ENCODE assay signal across 8 cellular contexts in the genomic region with DNA sequence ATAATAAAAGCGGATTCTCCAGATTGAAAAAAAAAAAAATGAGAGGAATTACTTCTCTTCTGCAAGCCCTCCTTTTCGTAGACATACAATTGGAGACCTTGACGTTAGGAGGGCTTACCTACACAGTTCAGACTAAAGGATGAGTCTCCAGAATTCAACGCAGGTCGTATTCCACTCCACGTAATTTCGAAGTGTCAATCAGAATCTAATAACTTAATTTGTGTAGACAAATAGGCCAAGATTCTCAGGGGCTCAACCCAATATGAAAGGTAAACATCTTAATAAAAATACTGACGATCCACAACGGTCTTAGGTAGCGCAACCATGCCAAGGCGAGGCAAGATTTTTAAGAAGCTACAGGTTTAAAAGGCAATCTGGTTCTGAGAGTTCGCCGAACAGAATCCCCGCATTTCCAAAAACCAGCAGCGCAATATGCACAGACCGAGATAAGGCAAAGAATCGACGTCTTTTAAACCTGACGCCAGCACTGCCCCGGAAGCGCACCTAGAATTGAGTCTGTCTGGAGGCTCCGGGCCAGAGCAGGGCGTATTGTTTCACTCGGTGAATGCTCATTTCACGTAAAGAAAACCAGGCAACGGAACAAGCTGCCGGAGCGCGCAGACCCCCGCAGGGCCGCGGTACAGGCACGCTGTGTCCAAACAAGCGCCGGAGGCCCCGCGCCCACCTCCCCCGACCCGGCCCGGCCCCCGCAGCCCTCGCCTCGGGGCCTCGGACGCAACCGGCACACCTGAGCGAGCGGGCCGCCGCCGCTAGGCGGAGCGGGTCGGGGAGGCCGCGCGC. TPM values are rescaled to one million over a fixed set of nuclear protein-coding genes. Genes with fewer than 3 reads are reported as not detected.
DNase-seq lines count a peak whose midpoint lies in the region; ATAC-seq and TF ChIP-seq lines count a peak whose summit lies in the region.

No MANE protein-coding gene starts in this region.

- peak overlapping the region; percentile 93 to 99 (median 96) for H3K27ac Mint-ChIP-seq in naive thymus-derived CD8-positive, alpha-beta T cell

- H3K4me1 Mint-ChIP-seq in naive thymus-derived CD8-positive, alpha-beta T cell = peaks cover 7 to 46% (median 34%) of the 10 kb centered on the region in 4 donors

- H3K27me3 ChIP-seq in H7 (ENCODE audit: control insufficient read depth, insufficient read depth, low read length) = no peaks in the 10 kb centered on the region
- no peaks in the 10 kb centered on the region for H3K27me3 ChIP-seq in WERI-Rb-1 (ENCODE audit: insufficient read depth, low read depth, severe bottlenecking)
- H3K27me3 ChIP-seq in esophagus (ENCODE audit: control insufficient read depth in 1 of 2, insufficient read depth in 2 of 2, low read length in 2 of 2) = no peaks in the 10 kb centered on the region

- H3K27ac ChIP-seq in WERI-Rb-1 (peak overlapping the region; percentile 83), esophagus (ENCODE audit: low read depth in 2 of 2, low read length in 1 of 2) (peak overlapping the region; percentile 96 to 98), urinary bladder (ENCODE audit: low read depth) (peak overlapping the region; percentile 68)

- peak overlapping the region; percentile 88 to 98 (median 92) for H3K4me3 Mint-ChIP-seq in naive thymus-derived CD8-positive, alpha-beta T cell

- POLR2A ChIA-PET in naive thymus-derived CD8-positive, alpha-beta T cell (lab: Charles Lee) = interaction anchor here (0.6 to 2.6 kb wide), 18 partner anchors 10 to 481 kb away, joined by 3 to 40 read pairs (median 5); partner anchors contain the start of genes DNAAF1, HSBP1, HSDL1 and TAF1C

- DNase-seq in activated T-cell treated with anti-CD3 and anti-CD28 coated beads for 1 hour (ENCODE audit: low read depth) = peak; percentile 38
- DNase-seq in activated T-cell treated with anti-CD3 and anti-CD28 coated beads, Interleukin-2, amount 50 U/mL, for 48 hours = no peak
- DNase-seq in H7 = no peak
- DNase-seq in LoVo (ENCODE audit: low spot score) = peak; percentile 55
- DNase-seq in WERI-Rb-1 = no peak
- DNase-seq in naive thymus-derived CD8-positive, alpha-beta T cell = peak in 7 of 10 donors; percentile 64 to 83 (median 70)

- 0 out of 2 replicates have a peak, but pooled peaks have one; percentile 5 for TF ChIP-seq CTCF in WERI-Rb-1 (IDR thresholded peaks at IDR 0.05; ENCODE audit: low read depth, low read length)

- H3K36me3 ChIP-seq in H7 (replicated peaks; ENCODE audit: control insufficient read depth, insufficient read depth, low read length) (no peaks in the 10 kb centered on the region), WERI-Rb-1 (no peaks in the 10 kb centered on the region), esophagus (ENCODE audit: control insufficient read depth in 2 of 2, insufficient read depth in 2 of 2, low read length in 1 of 2) (no peaks in the 10 kb centered on the region), urinary bladder (ENCODE audit: insufficient read depth) (no peaks in the 10 kb centered on the region)

- H3K9me3 Mint-ChIP-seq in naive thymus-derived CD8-positive, alpha-beta T cell = no peaks in the 10 kb centered on the region

- H3K36me3 Mint-ChIP-seq in naive thymus-derived CD8-positive, alpha-beta T cell = peaks cover 0 to 10% (median 0%) of the 10 kb centered on the region in 3 donors

- H3K27me3 Mint-ChIP-seq in naive thymus-derived CD8-positive, alpha-beta T cell = no peaks in the 10 kb centered on the region

- peak; percentile 65 to 73 for ATAC-seq in naive thymus-derived CD8-positive, alpha-beta T cell

- H3K9me3 ChIP-seq in WERI-Rb-1 (ENCODE audit: severe bottlenecking) (no peaks in the 10 kb centered on the region), esophagus (ENCODE audit: control insufficient read depth in 2 of 2, insufficient read depth in 1 of 2, low read depth in 1 of 2, low read length in 1 of 2) (no peaks in the 10 kb centered on the region)

- H3K4me3 ChIP-seq in H7 (ENCODE audit: insufficient read depth, low read depth, low read length) (peak overlapping the region; percentile 97), WERI-Rb-1 (ENCODE audit: low read depth, low read length) (peak overlapping the region; percentile 80), esophagus (ENCODE audit: low read depth in 1 of 2, low read length in 2 of 2) (peak overlapping the region; percentile 92 to 94), urinary bladder (ENCODE audit: low read depth, low read length) (peak overlapping the region; percentile 76)

- WGBS in esophagus, 2 donors = 1% methylated on average over 38 to 57 of the region's 57 CpGs
- WGBS in urinary bladder = 1% methylated on average over 57 of the region's 57 CpGs

- peaks cover 0 to 5% of the 10 kb centered on the region in 2 donors for H3K4me1 ChIP-seq in esophagus (ENCODE audit: control insufficient read depth in 2 of 2, insufficient read depth in 2 of 2, low read length in 1 of 2)
- no peaks in the 10 kb centered on the region for H3K4me1 ChIP-seq in urinary bladder (ENCODE audit: insufficient read depth)

RNA-seq across cellular contexts. Expression of gene MBTPS1, which starts 0.6 kb away (rescaled TPM):
- 32.3 and 34.4 TPM in 2 replicates for total RNA-seq in H7 (2014; rRNA removed; shearing (Covaris generic))
- polyA plus RNA-seq in esophagus (10 to 100 TPM; 23.1 to 25.6 TPM), urinary bladder (67.8 TPM)
- 100 to 1,000 TPM; 141 to 150 TPM for total RNA-seq in naive thymus-derived CD8-positive, alpha-beta T cell
- polyA plus RNA-seq in naive thymus-derived CD8-positive, alpha-beta T cell = 10 to 100 TPM; 50.9 to 71.4 (median 51.2) TPM
- 81.3 TPM for total RNA-seq in urinary bladder

RNA-seq across cellular contexts. Expression of gene HSDL1, which starts 28.9 kb away (rescaled TPM):
- 44.5 and 53.5 TPM in 2 replicates for total RNA-seq in H7 (2014; rRNA removed; shearing (Covaris generic))
- polyA plus RNA-seq in esophagus (1 to 10 TPM; 6.3 to 9.7 TPM), urinary bladder (12.9 TPM)
- total RNA-seq in naive thymus-derived CD8-positive, alpha-beta T cell = 10 to 100 TPM; 23.6 to 24.8 TPM
- 10 to 100 TPM in 2 of 3 donors, 1 to 10 TPM in 1; 8.4 to 14.7 (median 14.2) TPM for polyA plus RNA-seq in naive thymus-derived CD8-positive, alpha-beta T cell
- 32.7 TPM for total RNA-seq in urinary bladder

RNA-seq across cellular contexts. Expression of gene DNAAF1, which starts 29.0 kb away (rescaled TPM):
- total RNA-seq in H7 (2014; rRNA removed; shearing (Covaris generic)) = 0.07 TPM in 1 of 2 replicates, not detected in the other
- polyA plus RNA-seq in esophagus (under 1 TPM; 0.20 to 0.39 TPM), urinary bladder (0.85 TPM)
- total RNA-seq in naive thymus-derived CD8-positive, alpha-beta T cell = under 1 TPM; 0.18 to 0.19 TPM
- polyA plus RNA-seq in naive thymus-derived CD8-positive, alpha-beta T cell = under 1 TPM in 2 of 3 donors, not detected in 1; 0.08 to 0.98 TPM
- not detected for total RNA-seq in urinary bladder

Comparison
In these comparisons a context has a peak if more than half of its experiments do, and no peak if none do; other contexts are left out.
1. DNase-seq: peak in activated T-cell treated with anti-CD3 and anti-CD28 coated beads for 1 hour (single experiment), LoVo (single experiment) and naive thymus-derived CD8-positive, alpha-beta T cell (7 of 10); none in activated T-cell treated with anti-CD3 and anti-CD28 coated beads, Interleukin-2, amount 50 U/mL, for 48 hours (0 of 2), H7 (single experiment) and WERI-Rb-1 (single experiment).
2. Peak in every context shown above with its lines, with median percentiles within 50 percentile points of each other: H3K4me3 ChIP-seq and H3K27ac ChIP-seq.